In the genomic region with DNA sequence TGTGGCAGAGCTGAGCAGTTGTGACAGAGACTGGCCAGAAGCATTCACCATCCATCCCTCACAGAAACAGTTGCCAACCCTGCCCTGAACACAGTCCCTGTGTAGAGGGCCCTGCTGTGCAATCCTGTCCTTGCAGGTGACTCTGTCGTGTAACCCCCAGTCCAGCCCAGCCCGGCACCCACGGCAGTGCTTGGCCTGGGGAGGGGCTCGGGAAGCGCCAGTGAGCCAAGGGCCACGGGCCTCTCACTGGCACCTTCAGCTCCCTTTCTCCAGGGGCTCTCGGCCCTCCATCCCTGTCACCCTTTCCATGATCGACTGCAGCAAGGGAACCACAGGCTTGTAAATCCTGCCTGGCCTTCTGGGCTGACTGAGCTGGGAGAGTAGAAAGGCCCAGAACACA, we compare ENCODE assay signal across 17 cellular contexts. TPM values are rescaled to one million over a fixed set of nuclear protein-coding genes. Genes with fewer than 3 reads are reported as not detected.
A peak's percentile ranks its signal among the peaks of the same experiment; 100 is the strongest.
DNase-seq lines count a peak whose midpoint lies in the region; ATAC-seq, FAIRE-seq and TF ChIP-seq lines count a peak whose summit lies in the region.
"Had no signal": no experiment of that assay in that cellular context is flagged by ENCODE, and none has a peak within 500 bp of the region (broad histone marks: within the 10 kb centered on the region; RNA-seq: fewer than 3 reads in every experiment).

No MANE protein-coding gene starts in this region.

- peaks cover 5% of the 10 kb centered on the region for H3K27me3 Mint-ChIP-seq in HFFc6 (ENCODE audit: insufficient read depth)
- H3K27me3 Mint-ChIP-seq in activated CD8-positive, alpha-beta T cell treated with anti-CD3 and anti-CD28 coated beads for 36 hours: no peaks in the 10 kb centered on the region
- H3K27me3 Mint-ChIP-seq: B cell; CD4-positive, alpha-beta memory T cell; IgD-negative memory B cell had no signal

- CTCF ChIA-PET in HepG2 (lab: Yijun Ruan, JAX; ENCODE audit: low intra/inter-chr PET ratio, low total read pairs): interaction anchor here (0.7 kb wide), 1 partner anchor 91 kb away, joined by 3 read pairs; no protein-coding TSS in a partner anchor
- CTCF ChIA-PET in activated CD8-positive, alpha-beta T cell treated with anti-CD3 and anti-CD28 coated beads for 36 hours (lab: Charles Lee): no interaction called here

- ATAC-seq in body of pancreas (no peak), HepG2 (peak; percentile 1; the same call in 1 of the 3 replicates), HG02588 (IDR thresholded peaks at IDR 0.05; ENCODE audit: unreplicated experiment) (no peak)
- no peak for ATAC-seq in activated CD8-positive, alpha-beta T cell treated with anti-CD3 and anti-CD28 coated beads for 36 hours
- ATAC-seq: GM12878 had no signal

- H3K79me2 ChIP-seq in HepG2 (ENCODE audit: insufficient read depth, low read length): peaks cover 2% of the 10 kb centered on the region

- no peak for TF ChIP-seq EP300 in HepG2 (IDR thresholded peaks at IDR 0.05; ENCODE audit: low read depth in 2 of 2, low read length in 2 of 2)
- no peak for TF ChIP-seq EP300 in HepG2 (CRISPR knock-in tag; IDR thresholded peaks at IDR 0.05; ENCODE audit: borderline replicate concordance)

- H3K36me3 Mint-ChIP-seq in HFFc6 (ENCODE audit: low read depth): peaks cover 41% of the 10 kb centered on the region
- H3K36me3 Mint-ChIP-seq in activated CD8-positive, alpha-beta T cell treated with anti-CD3 and anti-CD28 coated beads for 36 hours (ENCODE audit: low read depth): peaks cover 6% of the 10 kb centered on the region

- H2AFZ ChIP-seq in HepG2 (ENCODE audit: low read length): no peak overlapping the region
- H2AFZ ChIP-seq: GM23248 had no signal

- H3K4me1 Mint-ChIP-seq in HFFc6 (ENCODE audit: low read depth): no peaks in the 10 kb centered on the region
- no peaks in the 10 kb centered on the region for H3K4me1 Mint-ChIP-seq in activated CD8-positive, alpha-beta T cell treated with anti-CD3 and anti-CD28 coated beads for 36 hours (ENCODE audit: low read depth)
- H3K4me1 Mint-ChIP-seq: B cell; CD4-positive, alpha-beta memory T cell; IgD-negative memory B cell had no signal

- no peak for FAIRE-seq in HepG2 (lab: Jason Lieb, UNC)
- FAIRE-seq: A204.1, GM12878, GM18507 had no signal

- H4K20me1 ChIP-seq in HepG2 (ENCODE audit: insufficient read depth, low read length): peaks cover 19% of the 10 kb centered on the region; the same call in 1 of the 2 replicates

- peak overlapping the region; percentile 40; the same call in 1 of the 2 replicates for H3K27ac Mint-ChIP-seq in HFFc6
- no peak overlapping the region for H3K27ac Mint-ChIP-seq in activated CD8-positive, alpha-beta T cell treated with anti-CD3 and anti-CD28 coated beads for 36 hours
- H3K27ac Mint-ChIP-seq: B cell, IgD-negative memory B cell had no signal

- H3K4me3 ChIP-seq in body of pancreas (no peak overlapping the region), HepG2 (replicated peaks in 1 of 3; ENCODE audit: insufficient read depth in 1 of 3, low read depth in 2 of 3, low read length in 3 of 3) (no peak overlapping the region)
- H3K4me3 ChIP-seq: GM12878, GM23248 had no signal

- no peaks in the 10 kb centered on the region for H3K9me3 ChIP-seq in body of pancreas
- no peaks in the 10 kb centered on the region for H3K9me3 ChIP-seq in HepG2 (ENCODE audit: low read length)

- POLR2A ChIA-PET in HepG2 (lab: Yijun Ruan, JAX): no interaction called here
- POLR2A ChIA-PET in activated CD8-positive, alpha-beta T cell treated with anti-CD3 and anti-CD28 coated beads for 36 hours (lab: Charles Lee): no interaction called here

- TF ChIP-seq POLR2A in body of pancreas (IDR thresholded peaks at IDR 0.05) (no peak), HepG2 (IDR thresholded peaks at IDR 0.05; ENCODE audit: insufficient read depth in 1 of 2, low read depth in 2 of 2, low read length in 2 of 2) (no peak)

- H3K36me3 ChIP-seq in body of pancreas (replicated peaks in 1 of 2; ENCODE audit: insufficient read depth in 1 of 2, low read depth in 2 of 2): peaks cover 29 to 35% of the 10 kb centered on the region in 2 donors
- H3K36me3 ChIP-seq in HepG2 (replicated peaks in 1 of 2; ENCODE audit: control insufficient read depth in 1 of 2, insufficient read depth in 2 of 2, low read length in 2 of 2): peaks cover 95 to 99% of the 10 kb centered on the region in 2 experiments

- 62 to 92% methylated on average over 2 to 8 of the region's 8 CpGs for WGBS in body of pancreas, 2 donors
- WGBS in HepG2 (ENCODE audit: low lambda C conversion rate): 96% methylated on average over 8 of the region's 8 CpGs

- TF ChIP-seq CTCF in HFFc6 (IDR thresholded peaks at IDR 0.05) (no peak), body of pancreas (IDR thresholded peaks at IDR 0.05) (no peak), HepG2 (CRISPR knock-in tag; IDR thresholded peaks at IDR 0.05) (no peak)
- no peak for TF ChIP-seq CTCF in activated CD8-positive, alpha-beta T cell treated with anti-CD3 and anti-CD28 coated beads for 36 hours (IDR thresholded peaks at IDR 0.05)

- H3K9ac ChIP-seq in HepG2 (ENCODE audit: insufficient read depth, low read depth, low read length): no peak overlapping the region
- H3K9ac ChIP-seq: GM23248 had no signal

- DNase-seq in HFFc6 (no peak), body of pancreas (no peak), HepG2 (ENCODE audit: low spot score) (no peak), posterior vena cava (ENCODE audit: low spot score) (peak; percentile 45), NCI-H510A treated with DMSO at 0.1 percent for 48 hours (lab: John Stamatoyannopoulos, UW) (no peak), hepatic stellate cell (ENCODE audit: low spot score) (no peak)
- no peak for DNase-seq in activated CD8-positive, alpha-beta T cell treated with anti-CD3 and anti-CD28 coated beads for 36 hours
- DNase-seq: CD4-positive, alpha-beta memory T cell; DMS79; GM23248 had no signal

- H3K27me3 ChIP-seq in body of pancreas: no peaks in the 10 kb centered on the region
- no peaks in the 10 kb centered on the region for H3K27me3 ChIP-seq in HepG2 (ENCODE audit: control insufficient read depth in 1 of 2, insufficient read depth in 2 of 2, low read length in 2 of 2)

- no peak overlapping the region for H3K4me2 ChIP-seq in HepG2 (ENCODE audit: low read depth, low read length)

- intact Hi-C loops in body of pancreas (cut with DNase I) (no loop called here), HepG2 (cut with micrococcal nuclease; ENCODE audit: unreplicated experiment) (no loop called here), posterior vena cava (cut with DNase I) (no loop called here)
- intact Hi-C loops in activated CD8-positive, alpha-beta T cell treated with anti-CD3 and anti-CD28 coated beads for 36 hours (cut with micrococcal nuclease): no loop called here

- BruUV-seq in HepG2 (replicated peaks; lab: Mats Ljungman, UMichigan): no TSS peak

- no peak overlapping the region for H3K4me3 Mint-ChIP-seq in HFFc6
- no peak overlapping the region for H3K4me3 Mint-ChIP-seq in activated CD8-positive, alpha-beta T cell treated with anti-CD3 and anti-CD28 coated beads for 36 hours
- H3K4me3 Mint-ChIP-seq: B cell; CD4-positive, alpha-beta memory T cell had no signal

- H3K4me1 ChIP-seq in body of pancreas (peaks cover 39% of the 10 kb centered on the region), HepG2 (ENCODE audit: insufficient read depth, low read length) (peaks cover 11% of the 10 kb centered on the region)

- 0 out of 2 replicates have a peak, but pooled peaks have one; percentile 9 for TF ChIP-seq RAD21 in HepG2 (CRISPR knock-in tag; IDR thresholded peaks at IDR 0.05)

- H3K9me3 Mint-ChIP-seq in HFFc6: no peaks in the 10 kb centered on the region
- no peaks in the 10 kb centered on the region for H3K9me3 Mint-ChIP-seq in activated CD8-positive, alpha-beta T cell treated with anti-CD3 and anti-CD28 coated beads for 36 hours
- H3K9me3 Mint-ChIP-seq: CD4-positive, alpha-beta memory T cell; IgD-negative memory B cell had no signal

- in situ Hi-C loops in HepG2 (cut with HindIII; ENCODE audit: extremely low pct_ligation_motif_present, low pct_unique_long_range_greater_than_20kb): no loop called here

- H3K27ac ChIP-seq in body of pancreas (peak overlapping the region in 3 of 4 donors; percentile 34 to 79 (median 58)), HepG2 (ENCODE audit: extremely low read length, insufficient read depth, low read length) (no peak overlapping the region)
- H3K27ac ChIP-seq: C4-2B, GM23248 had no signal

RNA-seq across cellular contexts. Expression of gene RRBP1, which starts 53.0 kb away (rescaled TPM):
- total RNA-seq in HFFc6 (2021; fragmentation: NEBNext Ultra II Directional; extraction: Animal tissue kit (Norgen Biotek cat#: 25700)): 100 to 1,000 TPM; 273 to 331 (median 317) TPM
- total RNA-seq in body of pancreas: 100 to 1,000 TPM; 313 to 511 TPM
- 97.1 and 222 TPM in 2 replicates for total RNA-seq in HepG2 (2016; rRNA removed; fragmentation: Illumina TruSeq; extraction: Trizol)
- 35.1 and 38.1 TPM in 2 replicates for total RNA-seq in HepG2 (2016; cell fraction: cytosol; rRNA removed; fragmentation: Illumina TruSeq; extraction: Trizol; ENCODE audit: low read depth)
- total RNA-seq in HepG2 (2016; cell fraction: insoluble cytoplasmic fraction; rRNA removed; fragmentation: Illumina TruSeq; extraction: Trizol): 75.4 and 223 TPM in 2 replicates
- 33.7 and 37.4 TPM in 2 replicates for total RNA-seq in HepG2 (2016; cell fraction: membrane; rRNA removed; fragmentation: Illumina TruSeq; extraction: Trizol)
- total RNA-seq in HepG2 (2016; cell fraction: nucleus; rRNA removed; fragmentation: Illumina TruSeq; extraction: Trizol): 254 and 316 TPM in 2 replicates
- polyA plus RNA-seq in HepG2 (2011; rRNA removed): 150 and 195 TPM in 2 replicates
- 97.1 and 99.8 TPM in 2 replicates for polyA plus RNA-seq in HepG2 (2011; cell fraction: cytosol; rRNA removed)
- 402 and 429 TPM in 2 replicates for polyA plus RNA-seq in HepG2 (2011; cell fraction: nucleus; rRNA removed)
- 190 and 218 TPM in 2 replicates for polyA plus RNA-seq in HepG2 (2012)
- 14.1 and 14.3 TPM in 2 replicates for polyA plus RNA-seq in HepG2 (2016; cell fraction: cytosol; fragmentation: Illumina TruSeq; extraction: Trizol; ENCODE audit: low read depth)
- polyA plus RNA-seq in HepG2 (2016; cell fraction: insoluble cytoplasmic fraction; fragmentation: Illumina TruSeq; extraction: Trizol; ENCODE audit: low read depth): 67.5 and 88.2 TPM in 2 replicates
- polyA plus RNA-seq in HepG2 (2016; cell fraction: membrane; fragmentation: Illumina TruSeq; extraction: Trizol; ENCODE audit: low read depth): 15.3 and 18.4 TPM in 2 replicates
- 548 and 573 TPM in 2 replicates for polyA plus RNA-seq in HepG2 (2016; cell fraction: nucleus; fragmentation: Illumina TruSeq; extraction: Trizol; ENCODE audit: insufficient read depth, low read depth)
- polyA minus RNA-seq in HepG2 (2011; rRNA and poly(A)+ RNA removed; ENCODE audit: low replicate concordance): 18.3 and 157 TPM in 2 replicates
- 155 and 192 TPM in 2 replicates for polyA minus RNA-seq in HepG2 (2011; cell fraction: cytosol; rRNA and poly(A)+ RNA removed)
- polyA minus RNA-seq in HepG2 (2011; cell fraction: nucleus; rRNA and poly(A)+ RNA removed): 198 and 205 TPM in 2 replicates
- 100 to 1,000 TPM; 128 TPM for total RNA-seq in posterior vena cava
- 10 to 100 TPM; 35.2 to 35.9 TPM for total RNA-seq in activated CD8-positive, alpha-beta T cell treated with anti-CD3 and anti-CD28 coated beads for 36 hours

RNA-seq across cellular contexts. Expression of gene DSTN, which starts 59.1 kb away (rescaled TPM):
- total RNA-seq in HFFc6 (2021; fragmentation: NEBNext Ultra II Directional; extraction: Animal tissue kit (Norgen Biotek cat#: 25700)): 100 to 1,000 TPM; 497 to 624 (median 521) TPM
- total RNA-seq in body of pancreas (100 to 1,000 TPM; 103 to 464 TPM), HepG2 (2016; rRNA removed; fragmentation: Illumina TruSeq; extraction: Trizol) (106 and 164 TPM in 2 replicates), posterior vena cava (1,000 to 10,000 TPM; 1,245 to 1,338 TPM)
- 28.2 and 36.3 TPM in 2 replicates for total RNA-seq in HepG2 (2016; cell fraction: cytosol; rRNA removed; fragmentation: Illumina TruSeq; extraction: Trizol; ENCODE audit: low read depth)
- 120 and 172 TPM in 2 replicates for total RNA-seq in HepG2 (2016; cell fraction: insoluble cytoplasmic fraction; rRNA removed; fragmentation: Illumina TruSeq; extraction: Trizol)
- 94.4 and 96.0 TPM in 2 replicates for total RNA-seq in HepG2 (2016; cell fraction: membrane; rRNA removed; fragmentation: Illumina TruSeq; extraction: Trizol)
- 46.1 and 50.0 TPM in 2 replicates for total RNA-seq in HepG2 (2016; cell fraction: nucleus; rRNA removed; fragmentation: Illumina TruSeq; extraction: Trizol)
- polyA plus RNA-seq in HepG2 (2011; rRNA removed): 21.8 and 27.6 TPM in 2 replicates
- polyA plus RNA-seq in HepG2 (2011; cell fraction: cytosol; rRNA removed): 11.0 and 20.0 TPM in 2 replicates
- 8.1 and 11.6 TPM in 2 replicates for polyA plus RNA-seq in HepG2 (2011; cell fraction: nucleus; rRNA removed)
- polyA plus RNA-seq in HepG2 (2012): 74.6 and 95.1 TPM in 2 replicates
- 77.0 and 95.4 TPM in 2 replicates for polyA plus RNA-seq in HepG2 (2016; cell fraction: cytosol; fragmentation: Illumina TruSeq; extraction: Trizol; ENCODE audit: low read depth)
- 263 and 281 TPM in 2 replicates for polyA plus RNA-seq in HepG2 (2016; cell fraction: insoluble cytoplasmic fraction; fragmentation: Illumina TruSeq; extraction: Trizol; ENCODE audit: low read depth)
- polyA plus RNA-seq in HepG2 (2016; cell fraction: membrane; fragmentation: Illumina TruSeq; extraction: Trizol; ENCODE audit: low read depth): 120 and 139 TPM in 2 replicates
- polyA plus RNA-seq in HepG2 (2016; cell fraction: nucleus; fragmentation: Illumina TruSeq; extraction: Trizol; ENCODE audit: insufficient read depth, low read depth): 108 and 109 TPM in 2 replicates
- 1.3 and 4.9 TPM in 2 replicates for polyA minus RNA-seq in HepG2 (2011; rRNA and poly(A)+ RNA removed; ENCODE audit: low replicate concordance)
- 15.3 and 15.9 TPM in 2 replicates for polyA minus RNA-seq in HepG2 (2011; cell fraction: cytosol; rRNA and poly(A)+ RNA removed)
- polyA minus RNA-seq in HepG2 (2011; cell fraction: nucleus; rRNA and poly(A)+ RNA removed): 5.8 and 7.6 TPM in 2 replicates
- 10 to 100 TPM; 55.5 to 56.4 TPM for total RNA-seq in activated CD8-positive, alpha-beta T cell treated with anti-CD3 and anti-CD28 coated beads for 36 hours
